Comparison of ENCODE assay signal across 10 cellular contexts in the genomic region with DNA sequence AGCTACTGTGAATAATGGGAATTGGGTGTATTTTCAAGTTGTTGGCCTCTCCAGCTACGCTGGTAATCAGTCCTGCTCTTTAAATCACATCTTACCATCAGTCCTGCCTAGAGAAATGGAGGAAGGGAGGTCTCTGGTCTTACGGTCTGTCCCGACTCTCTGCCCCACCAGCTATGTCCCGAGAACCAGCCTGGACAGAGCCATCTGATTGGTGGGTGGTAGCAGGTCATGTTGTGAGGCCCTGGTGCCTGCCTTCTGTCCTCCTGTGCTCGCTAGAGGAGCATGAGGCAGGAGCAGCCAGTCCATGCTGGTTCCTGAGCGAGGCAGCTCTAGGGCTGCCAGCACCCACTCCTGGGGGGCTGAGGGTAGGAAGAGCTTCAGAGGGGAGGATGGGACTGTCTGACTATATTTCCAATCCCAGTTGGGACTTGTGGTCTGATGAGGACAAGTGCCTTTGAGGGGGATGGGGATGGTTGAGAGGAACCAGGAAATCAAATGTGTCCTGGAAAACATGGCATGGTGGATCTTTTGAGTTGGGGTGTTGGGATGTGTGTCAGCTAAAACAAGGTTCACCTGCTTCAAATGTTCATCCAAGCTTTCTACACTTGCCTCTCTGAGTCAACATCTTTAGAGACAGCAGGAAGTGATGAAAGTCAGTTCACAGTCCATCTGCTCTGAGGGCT. TPM values are rescaled to one million over a fixed set of nuclear protein-coding genes. Genes with fewer than 3 reads are reported as not detected.
DNase-seq lines count a peak whose midpoint lies in the region; TF ChIP-seq lines count a peak whose summit lies in the region.
"Had no signal": no experiment of that assay in that cellular context is flagged by ENCODE, and none has a peak within 500 bp of the region (broad histone marks: within the 10 kb centered on the region; RNA-seq: fewer than 3 reads in every experiment).

No MANE protein-coding gene starts in this region.

- H3K36me3 ChIP-seq in trophoblast cell (ENCODE audit: control insufficient read depth in 1 of 2, insufficient read depth in 2 of 2, low read length in 2 of 2), result peaks cover 7 to 18% of the 10 kb centered on the region in 2 experiments
- H3K36me3 ChIP-seq in colonic mucosa, result no peaks in the 10 kb centered on the region

- H2BK120ac ChIP-seq in trophoblast cell (ENCODE audit: insufficient read depth, low read length, poor library complexity), result no peak overlapping the region

- peak overlapping the region; percentile 22 for H3K4ac ChIP-seq in trophoblast cell (ENCODE audit: low read depth, low read length)

- H3K4me3 ChIP-seq in trophoblast cell (ENCODE audit: low read depth, low read length) (no peak overlapping the region), colonic mucosa (no peak overlapping the region)

- H4K8ac ChIP-seq in trophoblast cell (ENCODE audit: low read depth, low read length), result no peak overlapping the region

- peak; percentile 40 for DNase-seq in DMS53 (lab: John Stamatoyannopoulos, UW)
- DNase-seq in DMS53 treated with DMSO at 0.1 percent for 48 hours (lab: John Stamatoyannopoulos, UW; ENCODE audit: unreplicated experiment), result no peak
- no peak for DNase-seq in caudate nucleus (lab: John Stamatoyannopoulos, UW)
- DNase-seq in trophoblast cell, result peak in 1 of 2 donors; percentile 44
- DNase-seq in MV-4-11 (lab: John Stamatoyannopoulos, UW), result no peak
- no peak for DNase-seq in colonic mucosa
- DNase-seq in GM13977 (ENCODE audit: low spot score), result no peak
- DNase-seq: NCI-H1417 treated with DMSO at 0.1 percent for 48 hours had no signal

- peaks cover 8 to 13% of the 10 kb centered on the region in 2 experiments for H3K4me1 ChIP-seq in trophoblast cell (ENCODE audit: control insufficient read depth in 1 of 2, insufficient read depth in 2 of 2, low read length in 2 of 2)
- H3K4me1 ChIP-seq in colonic mucosa, result no peaks in the 10 kb centered on the region

- peak overlapping the region; percentile 3 for H3K14ac ChIP-seq in trophoblast cell (ENCODE audit: low read length)

- intact Hi-C loops in colonic mucosa (cut with DNase I), result no loop called here

- H2AFZ ChIP-seq in trophoblast cell (ENCODE audit: insufficient read depth, low read length, poor library complexity), result no peak overlapping the region

- H3K9me3 ChIP-seq in trophoblast cell (ENCODE audit: insufficient read depth, low read depth, low read length), result peaks cover 10% of the 10 kb centered on the region
- no peaks in the 10 kb centered on the region for H3K9me3 ChIP-seq in colonic mucosa

- no peak overlapping the region for H3K9ac ChIP-seq in trophoblast cell (ENCODE audit: low read length)
- H3K9ac ChIP-seq in colonic mucosa (ENCODE audit: low read depth in 2 of 2, low read length in 2 of 2), result no peak overlapping the region

- H4K91ac ChIP-seq in trophoblast cell (ENCODE audit: low read depth, low read length), result no peak overlapping the region

- peak overlapping the region; percentile 29 for H3K27ac ChIP-seq in caudate nucleus (ENCODE audit: low read depth, low read length)
- no peak overlapping the region for H3K27ac ChIP-seq in trophoblast cell (ENCODE audit: low read depth, low read length)
- H3K27ac ChIP-seq in colonic mucosa, result no peak overlapping the region
- H3K27ac ChIP-seq: 22Rv1 had no signal

- H3K4me2 ChIP-seq in trophoblast cell (ENCODE audit: low read length), result no peak overlapping the region

- H3K79me2 ChIP-seq in trophoblast cell (ENCODE audit: control insufficient read depth, insufficient read depth, low read length, poor library complexity), result peaks cover 3% of the 10 kb centered on the region

- H2BK5ac ChIP-seq in trophoblast cell (ENCODE audit: low read depth, low read length, poor library complexity), result no peak overlapping the region

- no CpG with 5 or more reads among the region's 6 CpGs for WGBS in trophoblast cell (ENCODE audit: extremely low coverage, insufficient coverage, insufficient read length)

- H3K23ac ChIP-seq in trophoblast cell (ENCODE audit: low read length), result no peak overlapping the region

- no peak overlapping the region for H4K12ac ChIP-seq in trophoblast cell (ENCODE audit: low read depth, low read length)

- peak overlapping the region; percentile 45 for H2AK5ac ChIP-seq in trophoblast cell (ENCODE audit: low read length)

- H3K79me1 ChIP-seq in trophoblast cell (ENCODE audit: low read length), result peaks cover 7% of the 10 kb centered on the region

- in situ Hi-C loops in GM13977 (cut with MboI; ENCODE audit: low pct_unique_long_range_greater_than_20kb, low sequenced_read_pairs, unreplicated experiment), result no loop called here

- H3K18ac ChIP-seq in trophoblast cell (ENCODE audit: low read length), result peak overlapping the region; percentile 20

- H3K27me3 ChIP-seq in trophoblast cell (ENCODE audit: insufficient read depth, low read length) (no peaks in the 10 kb centered on the region), colonic mucosa (no peaks in the 10 kb centered on the region)

- no peak for TF ChIP-seq CTCF in colonic mucosa (IDR thresholded peaks at IDR 0.05)
- no peak for TF ChIP-seq CTCF in GM13977 (IDR thresholded peaks at IDR 0.05; ENCODE audit: extremely low read depth, insufficient read depth, missing control alignments)

- peak overlapping the region; percentile 42 for H2BK12ac ChIP-seq in trophoblast cell (ENCODE audit: low read length)

TF ChIP-seq in PFSK-1, 5 proteins besides CTCF, POLR2A, EP300 and RAD21:
- no peak for TF ChIP-seq POLR2AphosphoS5 (IDR thresholded peaks at IDR 0.05; ENCODE audit: low read depth, low read length)
- 0 out of 2 replicates have a peak, but pooled peaks have one; percentile 39 for TF ChIP-seq TAF1 (IDR thresholded peaks at IDR 0.05; ENCODE audit: borderline replicate concordance, insufficient read depth, low read length)

RNA-seq across cellular contexts. Expression of gene SYNJ2, which starts 33.0 kb away (rescaled TPM):
- polyA plus RNA-seq in PFSK-1 (2012; ENCODE audit: insufficient read length, low read depth), result 13.5 TPM
- polyA plus RNA-seq in trophoblast cell (2013), result 22.0 and 25.0 TPM in 2 replicates
- 10 to 100 TPM; 46.0 to 53.5 TPM for total RNA-seq in colonic mucosa
